Comparison of ENCODE assay signal across 8 cellular contexts in genomic region chr14:92568621-92569479, GRCh38. TPM values are rescaled to one million over a fixed set of nuclear protein-coding genes. Genes with fewer than 3 reads are reported as not detected.
DNase-seq lines count a peak whose midpoint lies in the region; ATAC-seq and TF ChIP-seq lines count a peak whose summit lies in the region.

No MANE protein-coding gene starts in this region.

- peaks cover 10% of the 10 kb centered on the region for H3K27me3 Mint-ChIP-seq in activated CD4-positive, alpha-beta memory T cell treated with anti-CD3 and anti-CD28 coated beads, Interleukin-2, amount 10 ng/mL, durations not matched to agents 7 days and 5 days

- ATAC-seq in GM19397 (IDR thresholded peaks at IDR 0.05; ENCODE audit: unreplicated experiment) (peak; percentile 71), HG03280 (IDR thresholded peaks at IDR 0.05; ENCODE audit: unreplicated experiment) (peak; percentile 72), esophagus mucosa (peak; percentile 15), PC-3 (no peak)

- H3K4me2 ChIP-seq in PC-3 (ENCODE audit: low read length) (no peak overlapping the region), mammary epithelial cell (ENCODE audit: insufficient read depth, low read depth, low read length) (no peak overlapping the region)

- H3K79me2 ChIP-seq in PC-3 (ENCODE audit: low read length), result no peaks in the 10 kb centered on the region
- H3K79me2 ChIP-seq in mammary epithelial cell (ENCODE audit: insufficient read depth, low read length), result no peaks in the 10 kb centered on the region

- no peak overlapping the region for H3K27ac Mint-ChIP-seq in activated CD4-positive, alpha-beta memory T cell treated with anti-CD3 and anti-CD28 coated beads, Interleukin-2, amount 10 ng/mL, durations not matched to agents 7 days and 5 days

- peaks cover 22% of the 10 kb centered on the region for H3K36me3 Mint-ChIP-seq in activated CD4-positive, alpha-beta memory T cell treated with anti-CD3 and anti-CD28 coated beads, Interleukin-2, amount 10 ng/mL, durations not matched to agents 7 days and 5 days (ENCODE audit: low read depth)

- in situ Hi-C loops in mammary epithelial cell (cut with MboI; ENCODE audit: low sequenced_read_pairs in 2 of 2), result no loop called here

- H3K9me3 Mint-ChIP-seq in activated CD4-positive, alpha-beta memory T cell treated with anti-CD3 and anti-CD28 coated beads, Interleukin-2, amount 10 ng/mL, durations not matched to agents 7 days and 5 days, result peaks cover 15% of the 10 kb centered on the region

- H3K9me3 ChIP-seq in PC-3 (ENCODE audit: low read length) (no peaks in the 10 kb centered on the region), mammary epithelial cell (replicated peaks; ENCODE audit: insufficient read depth, low read length) (no peaks in the 10 kb centered on the region)

- no peak overlapping the region for H3K4me3 Mint-ChIP-seq in activated CD4-positive, alpha-beta memory T cell treated with anti-CD3 and anti-CD28 coated beads, Interleukin-2, amount 10 ng/mL, durations not matched to agents 7 days and 5 days

- H3K9me2 ChIP-seq in PC-3 (replicated peaks; ENCODE audit: low read length), result no peaks in the 10 kb centered on the region

- no TSS peak for BruUV-seq in PC-3 (replicated peaks; lab: Mats Ljungman, UMichigan)
- no TSS peak for BruUV-seq in mammary epithelial cell (replicated peaks; lab: Mats Ljungman, UMichigan)

- 79% methylated on average over 16 of the region's 16 CpGs for WGBS in mammary epithelial cell (ENCODE audit: low coverage, missing lambda C conversion rate)

- no peaks in the 10 kb centered on the region for H3K27me3 ChIP-seq in PC-3 (ENCODE audit: low read length)
- H3K27me3 ChIP-seq in mammary epithelial cell (ENCODE audit: insufficient read depth, low read length), result no peaks in the 10 kb centered on the region

- POLR2A ChIA-PET in PC-3 (lab: Charles Lee; ENCODE audit: unreplicated experiment), result no interaction called here
- POLR2A ChIA-PET in activated CD4-positive, alpha-beta memory T cell treated with anti-CD3 and anti-CD28 coated beads, Interleukin-2, amount 10 ng/mL, durations not matched to agents 7 days and 5 days (lab: Charles Lee), result interaction anchor here (0.7 to 3.8 kb wide), 3 partner anchors 8 to 26 kb away, joined by 3 to 9 read pairs (median 5); no protein-coding TSS in a partner anchor

- peak overlapping the region; percentile 13; the same call in 1 of the 2 replicates for H3K4me3 ChIP-seq in GM08714 (ENCODE audit: low read length)
- H3K4me3 ChIP-seq in PC-3 (ENCODE audit: low read length), result no peak overlapping the region
- H3K4me3 ChIP-seq in mammary epithelial cell (replicated peaks in 1 of 3; ENCODE audit: insufficient read depth in 1 of 3, low read depth in 2 of 3, low read length in 3 of 3), result no peak overlapping the region

- H3K4me1 Mint-ChIP-seq in activated CD4-positive, alpha-beta memory T cell treated with anti-CD3 and anti-CD28 coated beads, Interleukin-2, amount 10 ng/mL, durations not matched to agents 7 days and 5 days, result peaks cover 24% of the 10 kb centered on the region

- H3K4me1 ChIP-seq in PC-3 (ENCODE audit: insufficient read depth, low read length), result peaks cover 27% of the 10 kb centered on the region
- peaks cover 3% of the 10 kb centered on the region for H3K4me1 ChIP-seq in mammary epithelial cell (ENCODE audit: insufficient read depth, low read length)

- H3F3A ChIP-seq in PC-3 (ENCODE audit: low read length, unreplicated experiment), result no peaks in the 10 kb centered on the region

- no peak for DNase-seq in PC-3
- DNase-seq in activated CD4-positive, alpha-beta memory T cell treated with anti-CD3 and anti-CD28 coated beads, Interleukin-2, amount 10 ng/mL, durations not matched to agents 7 days and 5 days, result no peak
- DNase-seq in mammary epithelial cell, result no peak
- DNase-seq in NCI-H2107 (lab: John Stamatoyannopoulos, UW), result no peak

- peaks cover 8% of the 10 kb centered on the region; the same call in 1 of the 2 replicates for H3K36me3 ChIP-seq in PC-3 (ENCODE audit: low read depth, low read length)
- no peaks in the 10 kb centered on the region for H3K36me3 ChIP-seq in mammary epithelial cell (ENCODE audit: insufficient read depth, low read length)

- TF ChIP-seq CTCF in PC-3 (conservative IDR thresholded peaks at IDR 0.05; ENCODE audit: low read depth, low read length), result no peak
- no peak for TF ChIP-seq CTCF in mammary epithelial cell (conservative IDR thresholded peaks at IDR 0.05 in 1 of 2, IDR thresholded peaks at IDR 0.05 in 1 of 2; ENCODE audit: extremely low read depth in 1 of 2, insufficient read depth in 1 of 2, low read depth in 1 of 2, low read length in 2 of 2)

- CTCF ChIA-PET in PC-3 (lab: Charles Lee) (no interaction called here), mammary epithelial cell (lab: Charles Lee; ENCODE audit: low non-redundant PET) (no interaction called here)
- CTCF ChIA-PET in activated CD4-positive, alpha-beta memory T cell treated with anti-CD3 and anti-CD28 coated beads, Interleukin-2, amount 10 ng/mL, durations not matched to agents 7 days and 5 days (lab: Charles Lee), result interaction anchor here (0.7 to 0.9 kb wide), 2 partner anchors 13 to 113 kb away, joined by 3 read pairs; no protein-coding TSS in a partner anchor

- H2AFZ ChIP-seq in PC-3 (ENCODE audit: low read length) (no peak overlapping the region), mammary epithelial cell (ENCODE audit: low read depth, low read length) (no peak overlapping the region)

- dilution Hi-C loops in mammary epithelial cell (cut with HindIII; ENCODE audit: low sequenced_read_pairs), result no loop called here

- H3K27ac ChIP-seq in PC-3 (ENCODE audit: low read length) (no peak overlapping the region), mammary epithelial cell (ENCODE audit: insufficient read depth, low read depth, low read length) (no peak overlapping the region)

- no peak overlapping the region for H3K9ac ChIP-seq in PC-3 (ENCODE audit: low read length)
- no peak overlapping the region for H3K9ac ChIP-seq in mammary epithelial cell (ENCODE audit: insufficient read depth, low read length)

- H4K20me1 ChIP-seq in PC-3 (ENCODE audit: low read length) (no peaks in the 10 kb centered on the region), mammary epithelial cell (ENCODE audit: insufficient read depth, low read length) (no peaks in the 10 kb centered on the region)

- intact Hi-C loops in PC-3 (cut with micrococcal nuclease), result no loop called here
- intact Hi-C loops in mammary epithelial cell (cut with micrococcal nuclease), result no loop called here

RNA-seq across cellular contexts. Expression of gene RIN3, which starts 55.3 kb away (rescaled TPM):
- total RNA-seq in esophagus mucosa (5.4 TPM), PC-3 (2014; rRNA removed) (4.8 and 6.2 TPM in 2 replicates), mammary epithelial cell (10 to 100 TPM in 1 of 2 donors, 1 to 10 TPM in 1; 3.5 to 14.5 TPM)
- 10 to 100 TPM; 29.3 to 31.5 TPM for total RNA-seq in activated CD4-positive, alpha-beta memory T cell treated with anti-CD3 and anti-CD28 coated beads, Interleukin-2, amount 10 ng/mL, durations not matched to agents 7 days and 5 days
- 2.4 TPM for polyA plus RNA-seq in mammary epithelial cell
- 7.4 TPM for polyA minus RNA-seq in mammary epithelial cell
